In the genomic region with DNA sequence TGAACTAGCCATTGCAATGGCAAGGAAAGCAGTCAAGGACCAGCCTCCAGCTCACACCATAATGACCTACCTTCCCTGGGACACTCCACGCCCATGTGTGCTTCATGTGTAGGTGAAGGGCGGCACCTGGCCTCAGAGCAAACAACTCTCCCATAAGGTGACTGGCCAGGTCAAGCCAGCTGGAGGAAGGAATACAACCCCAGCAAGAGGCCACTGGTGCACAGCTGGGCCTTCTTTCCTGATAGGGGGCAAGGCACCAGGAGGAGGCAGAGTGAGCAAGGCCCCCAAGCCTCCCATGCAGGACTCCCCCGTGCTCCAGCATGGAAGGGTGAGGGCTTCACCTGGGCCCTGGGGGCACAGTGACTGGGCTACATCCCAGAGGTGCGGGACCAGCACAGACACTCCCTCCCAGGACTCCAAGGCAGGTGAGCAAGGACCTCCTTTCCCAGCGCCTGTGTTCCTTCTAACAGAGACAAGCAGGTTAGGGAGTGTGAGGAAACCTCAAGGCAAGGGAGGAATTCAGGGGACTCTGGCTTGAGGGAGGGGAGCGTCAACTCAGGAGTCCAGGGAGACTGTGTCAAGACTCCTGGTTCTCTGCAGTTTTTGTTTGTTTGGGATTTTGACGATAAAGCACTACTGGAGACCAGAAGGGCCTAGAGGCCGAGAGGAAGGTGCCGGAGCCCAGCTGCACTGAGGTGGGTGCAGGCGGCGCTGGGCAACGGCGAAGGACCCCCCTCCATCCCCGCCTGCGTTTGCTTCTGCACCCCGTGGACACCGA, we compare ENCODE assay signal across 8 cellular contexts. TPM values are rescaled to one million over a fixed set of nuclear protein-coding genes. Genes with fewer than 3 reads are reported as not detected.
A peak's percentile ranks its signal among the peaks of the same experiment; 100 is the strongest.
DNase-seq lines count a peak whose midpoint lies in the region; ATAC-seq and TF ChIP-seq lines count a peak whose summit lies in the region.
"Had no signal": no experiment of that assay in that cellular context is flagged by ENCODE, and none has a peak within 500 bp of the region (broad histone marks: within the 10 kb centered on the region; RNA-seq: fewer than 3 reads in every experiment).

No MANE protein-coding gene starts in this region.

- H3K36me3 Mint-ChIP-seq in Caco-2 (ENCODE audit: insufficient read depth, unreplicated experiment) (no peaks in the 10 kb centered on the region), neural crest cell (ENCODE audit: low read depth) (no peaks in the 10 kb centered on the region)

- TF ChIP-seq CTCF in Caco-2 (IDR thresholded peaks at IDR 0.05; ENCODE audit: insufficient read depth in 1 of 2, low read depth in 1 of 2, low read length in 1 of 2, severe bottlenecking in 1 of 2, unreplicated experiment in 1 of 2) (peak in 1 of 2 experiments; percentile 27), colonic mucosa (IDR thresholded peaks at IDR 0.05) (no peak), neural crest cell (conservative IDR thresholded peaks at IDR 0.05) (no peak)

- H3K4me3 Mint-ChIP-seq in Caco-2 (ENCODE audit: unreplicated experiment): peak overlapping the region; percentile 72
- H3K4me3 Mint-ChIP-seq in neural crest cell: peak overlapping the region; percentile 85

- H3K9ac ChIP-seq in HUES48 (ENCODE audit: low read depth, low read length) (no peak overlapping the region), colonic mucosa (ENCODE audit: low read depth in 2 of 2, low read length in 2 of 2) (peak overlapping the region in 1 of 2 donors; percentile 6)

- POLR2A ChIA-PET in Caco-2 (lab: Charles Lee): no interaction called here

- H3K4me3 ChIP-seq in Caco-2 (ENCODE audit: low read depth, low read length) (peak overlapping the region; percentile 50), HUES48 (ENCODE audit: low read depth, low read length) (peak overlapping the region; percentile 38; the same call in 1 of the 2 replicates), colonic mucosa (no peak overlapping the region)

- H3K9me3 Mint-ChIP-seq in Caco-2 (ENCODE audit: unreplicated experiment) (no peaks in the 10 kb centered on the region), neural crest cell (no peaks in the 10 kb centered on the region)

- H3K27me3 ChIP-seq in Caco-2 (replicated peaks; ENCODE audit: control insufficient read depth, insufficient read depth, low read length) (no peaks in the 10 kb centered on the region), HUES48 (ENCODE audit: control insufficient read depth, insufficient read depth, low read length) (peaks cover 64% of the 10 kb centered on the region), colonic mucosa (peaks cover 9% of the 10 kb centered on the region)

- H3K4me1 ChIP-seq in Caco-2: peaks cover 28% of the 10 kb centered on the region
- H3K4me1 ChIP-seq in HUES48 (ENCODE audit: control insufficient read depth, insufficient read depth, low read length): peaks cover 5% of the 10 kb centered on the region; the same call in 1 of the 2 replicates
- peaks cover 9% of the 10 kb centered on the region for H3K4me1 ChIP-seq in colonic mucosa

- DNase-seq in Caco-2 (peak; percentile 49 to 80), colonic mucosa (peak; percentile 68), neural crest cell (ENCODE audit: low read depth, low spot score) (no peak), EL (no peak)
- DNase-seq: activated CD4-positive, alpha-beta T cell treated with anti-CD3 and anti-CD28 coated beads, Interleukin-2, amount 50 U/mL, for 48 hours had no signal

- CTCF ChIA-PET in Caco-2 (lab: Charles Lee): no interaction called here

- no TSS peak for BruUV-seq in Caco-2 (replicated peaks; lab: Mats Ljungman, UMichigan)

- H3K4me1 Mint-ChIP-seq in Caco-2 (ENCODE audit: low read depth, unreplicated experiment) (peaks cover 10% of the 10 kb centered on the region), neural crest cell (peaks cover 3% of the 10 kb centered on the region)

- ATAC-seq in HG03439 (IDR thresholded peaks at IDR 0.05; ENCODE audit: unreplicated experiment) (no peak), HG02938 (IDR thresholded peaks at IDR 0.05; ENCODE audit: unreplicated experiment) (no peak)

- H3K27ac ChIP-seq in HUES48 (ENCODE audit: low read depth, low read length) (no peak overlapping the region), colonic mucosa (peak overlapping the region; percentile 11)

- peak overlapping the region; percentile 27 for H3K27ac Mint-ChIP-seq in Caco-2 (ENCODE audit: unreplicated experiment)
- no peak overlapping the region for H3K27ac Mint-ChIP-seq in neural crest cell (ENCODE audit: unreplicated experiment)

- H3K27me3 Mint-ChIP-seq in Caco-2 (ENCODE audit: insufficient read depth, unreplicated experiment): peaks cover 2% of the 10 kb centered on the region
- peaks cover 70% of the 10 kb centered on the region for H3K27me3 Mint-ChIP-seq in neural crest cell (ENCODE audit: low read depth)

- intact Hi-C loops in Caco-2 (cut with micrococcal nuclease; ENCODE audit: unreplicated experiment): loop anchor here (5.0 to 10.0 kb wide), 2 partner anchors 61 to 154 kb away; no protein-coding TSS in a partner anchor
- intact Hi-C loops in colonic mucosa (cut with DNase I): no loop called here

- H3K9me3 ChIP-seq in Caco-2 (peaks cover 2% of the 10 kb centered on the region; the same call in 1 of the 2 replicates), HUES48 (ENCODE audit: control insufficient read depth, insufficient read depth, low read length) (no peaks in the 10 kb centered on the region), colonic mucosa (no peaks in the 10 kb centered on the region)

- no peaks in the 10 kb centered on the region; the same call in 1 of the 2 replicates for H3K36me3 ChIP-seq in Caco-2 (ENCODE audit: control insufficient read depth, insufficient read depth, low read length)
- H3K36me3 ChIP-seq in HUES48 (ENCODE audit: control insufficient read depth, insufficient read depth, low read length): no peaks in the 10 kb centered on the region
- no peaks in the 10 kb centered on the region for H3K36me3 ChIP-seq in colonic mucosa

RNA-seq across cellular contexts. Expression of a gene that starts 1.7 kb away (rescaled TPM):
- total RNA-seq in Caco-2 (2022): 1.4 and 2.6 TPM in 2 replicates
- 10 to 100 TPM; 14.7 to 21.6 TPM for total RNA-seq in colonic mucosa
- 30.9 and 32.2 TPM in 2 replicates for total RNA-seq in neural crest cell

Comparison
In these comparisons a context has a peak if more than half of its experiments do, and no peak if none do; other contexts are left out.
1. DNase-seq: peak in Caco-2 (2 of 2) and colonic mucosa (single experiment); none in neural crest cell (single experiment) and EL (single experiment).